Comparison of ENCODE assay signal across 7 cellular contexts in the genomic region with DNA sequence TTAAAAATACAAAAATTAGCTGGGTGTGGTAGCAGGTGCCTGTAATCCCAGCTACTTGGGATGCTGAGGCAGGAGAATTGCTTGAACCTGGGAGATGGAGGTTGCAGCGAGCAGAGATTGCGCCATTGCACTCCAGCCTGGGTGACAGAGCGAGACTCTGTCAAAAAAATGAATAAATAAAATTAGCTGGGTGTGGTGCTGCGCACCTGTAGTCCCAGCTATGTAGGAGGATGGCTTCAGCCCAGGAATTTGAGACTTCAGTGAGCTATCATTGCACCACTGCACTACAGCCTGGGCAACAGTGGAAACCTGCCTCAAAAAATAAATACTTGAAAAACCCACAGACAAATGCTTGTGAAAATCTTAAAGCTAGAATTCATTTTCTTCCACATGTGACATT. TPM values are rescaled to one million over a fixed set of nuclear protein-coding genes. Genes with fewer than 3 reads are reported as not detected.
A peak's percentile ranks its signal among the peaks of the same experiment; 100 is the strongest.
DNase-seq lines count a peak whose midpoint lies in the region; ATAC-seq and TF ChIP-seq lines count a peak whose summit lies in the region.
"Not testable (repeated sequence)": the region's sequence is repeated elsewhere in the genome, so short reads cannot be mapped to it uniquely, and the experiment has no call there.

No MANE protein-coding gene starts in this region.

- intact Hi-C loops in CD4-positive, alpha-beta T cell (cut with DNase I, micrococcal nuclease): loop anchor here (5.0 to 10.0 kb wide), 4 partner anchors 260 to 670 kb away; no protein-coding TSS in a partner anchor
- intact Hi-C loops in activated naive CD4-positive, alpha-beta T cell treated with anti-CD3 and anti-CD28 coated beads for 36 hours (cut with micrococcal nuclease); upper lobe of right lung (cut with DNase I): not testable (repeated sequence)
- intact Hi-C loops in left lung (cut with DNase I): loop anchor here in 1 of 2 donors (10.0 kb wide), 1 partner anchor 400 kb away; a partner anchor contains a TSS

- POLR2A ChIA-PET in CD4-positive, alpha-beta T cell (lab: Charles Lee): interaction anchor here (0.7 to 3.8 kb wide), 5 partner anchors 8 to 132 kb away, joined by 3 to 19 read pairs (median 4); a partner anchor contains a TSS
- POLR2A ChIA-PET in T-cell (lab: Charles Lee): interaction anchor here (0.5 to 1.0 kb wide), 3 partner anchors 8 to 1377 kb away, joined by 3 read pairs; a partner anchor contains a TSS

- not testable (repeated sequence) for H3K27me3 Mint-ChIP-seq in CD4-positive, alpha-beta T cell; T-cell; activated naive CD4-positive, alpha-beta T cell treated with anti-CD3 and anti-CD28 coated beads for 36 hours (ENCODE audit: low read depth); naive B cell

- not testable (repeated sequence) for H3K27me3 ChIP-seq in CD4-positive, alpha-beta T cell (ENCODE audit: control insufficient read depth, insufficient read depth, low read length); DND-41 (ENCODE audit: insufficient read depth, low read length, poor library complexity); left lung; upper lobe of right lung

- not testable (repeated sequence) for H3K4me3 Mint-ChIP-seq in CD4-positive, alpha-beta T cell; T-cell; activated naive CD4-positive, alpha-beta T cell treated with anti-CD3 and anti-CD28 coated beads for 36 hours; naive B cell

- not testable (repeated sequence) for H3K4me2 ChIP-seq in DND-41 (ENCODE audit: insufficient read depth, low read length)

- H3K36me3 Mint-ChIP-seq in CD4-positive, alpha-beta T cell (ENCODE audit: low read depth); T-cell; activated naive CD4-positive, alpha-beta T cell treated with anti-CD3 and anti-CD28 coated beads for 36 hours (ENCODE audit: low read depth); naive B cell: not testable (repeated sequence)

- CTCF ChIA-PET in CD4-positive, alpha-beta T cell (lab: Charles Lee): interaction anchor here (1.8 kb wide), 1 partner anchor 403 kb away, joined by 5 read pairs; a partner anchor contains a TSS
- CTCF ChIA-PET in T-cell (lab: Charles Lee): interaction anchor here (0.6 to 2.4 kb wide), 10 partner anchors 8 to 1937 kb away, joined by 3 to 15 read pairs (median 5); a partner anchor contains a TSS
- CTCF ChIA-PET in activated naive CD4-positive, alpha-beta T cell treated with anti-CD3 and anti-CD28 coated beads for 36 hours (lab: Charles Lee): interaction anchor here (0.7 to 2.8 kb wide), 5 partner anchors 8 to 402 kb away, joined by 4 to 18 read pairs (median 7); a partner anchor contains a TSS

- H3K4me3 ChIP-seq in DND-41 (ENCODE audit: low read depth in 1 of 2, low read length in 2 of 2); left lung; upper lobe of right lung: not testable (repeated sequence)

- H3K9me3 Mint-ChIP-seq in CD4-positive, alpha-beta T cell; T-cell; activated naive CD4-positive, alpha-beta T cell treated with anti-CD3 and anti-CD28 coated beads for 36 hours; naive B cell: not testable (repeated sequence)

- H3K27ac Mint-ChIP-seq in CD4-positive, alpha-beta T cell: peak overlapping the region; percentile 86
- H3K27ac Mint-ChIP-seq in T-cell: peak overlapping the region; percentile 49 to 70
- H3K27ac Mint-ChIP-seq in activated naive CD4-positive, alpha-beta T cell treated with anti-CD3 and anti-CD28 coated beads for 36 hours: peak overlapping the region; percentile 41
- H3K27ac Mint-ChIP-seq in naive B cell: peak overlapping the region in 4 of 6 donors; percentile 53 to 89 (median 80)

- TF ChIP-seq CTCF in CD4-positive, alpha-beta T cell (IDR thresholded peaks at IDR 0.05); DND-41 (IDR thresholded peaks at IDR 0.05; ENCODE audit: borderline replicate concordance, extremely low read depth, low read length, poor library complexity, severe bottlenecking); left lung (IDR thresholded peaks at IDR 0.05); upper lobe of right lung (IDR thresholded peaks at IDR 0.05): not testable (repeated sequence)

- peaks cover 73% of the 10 kb centered on the region for H3K4me1 Mint-ChIP-seq in CD4-positive, alpha-beta T cell (ENCODE audit: low read depth)
- H3K4me1 Mint-ChIP-seq in T-cell: peaks cover 53 to 70% (median 70%) of the 10 kb centered on the region in 3 donors
- peaks cover 54% of the 10 kb centered on the region for H3K4me1 Mint-ChIP-seq in activated naive CD4-positive, alpha-beta T cell treated with anti-CD3 and anti-CD28 coated beads for 36 hours (ENCODE audit: low read depth)
- peaks cover 29 to 69% (median 39%) of the 10 kb centered on the region in 3 donors for H3K4me1 Mint-ChIP-seq in naive B cell

- H3K9ac ChIP-seq in DND-41 (ENCODE audit: low read depth, low read length): not testable (repeated sequence)

- H2AFZ ChIP-seq in DND-41 (ENCODE audit: low read depth, low read length): not testable (repeated sequence)

- not testable (repeated sequence) for H4K20me1 ChIP-seq in DND-41 (ENCODE audit: insufficient read depth, low read length)

- DNase-seq in CD4-positive, alpha-beta T cell; DND-41; T-cell; activated naive CD4-positive, alpha-beta T cell treated with anti-CD3 and anti-CD28 coated beads for 36 hours; left lung; naive B cell; upper lobe of right lung: not testable (repeated sequence)

- H3K27ac ChIP-seq in CD4-positive, alpha-beta T cell (ENCODE audit: low read depth, low read length); DND-41 (ENCODE audit: low read length); left lung; upper lobe of right lung: not testable (repeated sequence)

- not testable (repeated sequence) for H3K36me3 ChIP-seq in DND-41 (ENCODE audit: insufficient read depth, low read length); left lung; upper lobe of right lung

- H3K79me2 ChIP-seq in DND-41 (ENCODE audit: insufficient read depth, low read length): peaks cover 97% of the 10 kb centered on the region

- not testable (repeated sequence) for ATAC-seq in CD4-positive, alpha-beta T cell (ENCODE audit: poor library complexity); T-cell (replicated peaks in 1 of 4); naive B cell (ENCODE audit: low read depth in 2 of 2)
- ATAC-seq in DND-41 (ENCODE audit: insufficient read depth, low read depth) (peak; percentile 21; the same call in 1 of the 3 replicates), left lung (peak; percentile 61), upper lobe of right lung (peak; percentile 52)

- H3K4me1 ChIP-seq in DND-41 (ENCODE audit: insufficient read depth, low read length) (peaks cover 29% of the 10 kb centered on the region), left lung (peaks cover 0 to 29% of the 10 kb centered on the region in 2 donors), upper lobe of right lung (peaks cover 24% of the 10 kb centered on the region)

- H3K9me3 ChIP-seq in CD4-positive, alpha-beta T cell (ENCODE audit: control insufficient read depth, low read length); DND-41 (ENCODE audit: insufficient read depth, low read length, severe bottlenecking); left lung; upper lobe of right lung: not testable (repeated sequence)

RNA-seq across cellular contexts. Expression of a gene that starts 8.1 kb away (rescaled TPM):
- 10 to 100 TPM; 38.2 to 39.4 TPM for total RNA-seq in CD4-positive, alpha-beta T cell
- total RNA-seq in T-cell (10 to 100 TPM; 49.8 to 81.7 (median 79.5) TPM), left lung (10 to 100 TPM; 25.7 to 38.5 TPM), upper lobe of right lung (29.4 TPM)
- total RNA-seq in activated naive CD4-positive, alpha-beta T cell treated with anti-CD3 and anti-CD28 coated beads for 36 hours: 10 to 100 TPM; 37.4 to 41.0 TPM
- 10 to 100 TPM; 14.8 to 24.4 (median 20.7) TPM for polyA plus RNA-seq in naive B cell (ENCODE audit: low read depth in 6 of 6)
